19 cellular contexts compared by ENCODE assay signal in the genomic region with DNA sequence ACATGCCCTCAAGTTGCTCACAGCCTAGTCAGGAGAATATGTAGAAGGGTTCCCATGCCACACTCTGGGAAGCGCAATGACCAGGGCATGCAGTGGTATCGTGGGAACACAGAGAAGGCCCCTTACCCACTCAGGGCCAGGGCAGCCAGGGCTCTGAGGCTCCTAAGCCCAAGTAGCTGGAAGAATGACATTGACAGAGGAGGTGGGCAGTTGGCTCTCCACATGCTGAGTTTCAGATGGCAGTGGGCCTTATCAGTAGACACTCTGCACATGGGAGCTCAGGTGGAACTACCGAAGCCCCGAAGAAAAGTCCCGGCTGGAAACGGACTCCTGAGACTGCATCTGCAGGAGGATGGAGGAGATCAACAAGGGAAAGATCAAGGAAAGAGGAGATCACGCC. TPM values are rescaled to one million over a fixed set of nuclear protein-coding genes. Genes with fewer than 3 reads are reported as not detected.
A peak's percentile ranks its signal among the peaks of the same experiment; 100 is the strongest.
DNase-seq lines count a peak whose midpoint lies in the region; ATAC-seq and TF ChIP-seq lines count a peak whose summit lies in the region.
"Had no signal": no experiment of that assay in that cellular context is flagged by ENCODE, and none has a peak within 500 bp of the region (broad histone marks: within the 10 kb centered on the region; RNA-seq: fewer than 3 reads in every experiment).

No MANE protein-coding gene starts in this region.

- no peak for ATAC-seq in activated naive CD8-positive, alpha-beta T cell treated with anti-CD3 and anti-CD28 coated beads, Interleukin-2, amount 50 U/mL, for 24 hours
- ATAC-seq in T-cell (replicated peaks in 1 of 4) (no peak), upper lobe of right lung (no peak)

- peak overlapping the region; percentile 61 for H3K4me3 Mint-ChIP-seq in activated naive CD8-positive, alpha-beta T cell
- no peak overlapping the region for H3K4me3 Mint-ChIP-seq in activated naive CD8-positive, alpha-beta T cell treated with anti-CD3 and anti-CD28 coated beads, Interleukin-2, amount 50 U/mL, for 24 hours
- H3K4me3 Mint-ChIP-seq in T-cell = peak overlapping the region; percentile 21 to 94 (median 53)
- no peak overlapping the region for H3K4me3 Mint-ChIP-seq in chondrocyte (ENCODE audit: unreplicated experiment)

- H3K27me3 Mint-ChIP-seq in activated naive CD8-positive, alpha-beta T cell = no peaks in the 10 kb centered on the region
- H3K27me3 Mint-ChIP-seq in activated naive CD8-positive, alpha-beta T cell treated with anti-CD3 and anti-CD28 coated beads, Interleukin-2, amount 50 U/mL, for 24 hours = peaks cover 15% of the 10 kb centered on the region
- peaks cover 0 to 17% of the 10 kb centered on the region in 2 donors for H3K27me3 Mint-ChIP-seq in T-cell
- peaks cover 6% of the 10 kb centered on the region for H3K27me3 Mint-ChIP-seq in chondrocyte (ENCODE audit: low read depth)

- H3K4me3 ChIP-seq in upper lobe of right lung = no peak overlapping the region
- H3K4me3 ChIP-seq: SJCRH30 had no signal

- peaks cover 17% of the 10 kb centered on the region for H3K4me1 Mint-ChIP-seq in activated naive CD8-positive, alpha-beta T cell (ENCODE audit: low read depth)
- H3K4me1 Mint-ChIP-seq in activated naive CD8-positive, alpha-beta T cell treated with anti-CD3 and anti-CD28 coated beads, Interleukin-2, amount 50 U/mL, for 24 hours = peaks cover 10% of the 10 kb centered on the region
- peaks cover 19 to 31% (median 26%) of the 10 kb centered on the region in 3 donors for H3K4me1 Mint-ChIP-seq in T-cell
- H3K4me1 Mint-ChIP-seq in chondrocyte (ENCODE audit: low read depth) = peaks cover 12% of the 10 kb centered on the region

- H3K9me3 Mint-ChIP-seq in activated naive CD8-positive, alpha-beta T cell (ENCODE audit: low read depth) = no peaks in the 10 kb centered on the region
- no peaks in the 10 kb centered on the region for H3K9me3 Mint-ChIP-seq in activated naive CD8-positive, alpha-beta T cell treated with anti-CD3 and anti-CD28 coated beads, Interleukin-2, amount 50 U/mL, for 24 hours
- no peaks in the 10 kb centered on the region for H3K9me3 Mint-ChIP-seq in T-cell
- H3K9me3 Mint-ChIP-seq in chondrocyte (ENCODE audit: low read depth) = no peaks in the 10 kb centered on the region

- CTCF ChIA-PET in T-cell (lab: Charles Lee) = no interaction called here

- DNase-seq in activated naive CD8-positive, alpha-beta T cell treated with anti-CD3 and anti-CD28 coated beads, Interleukin-2, amount 50 U/mL, for 24 hours = no peak
- no peak for DNase-seq in T-cell
- DNase-seq in chondrocyte (ENCODE audit: low spot score) = peak; percentile 61
- DNase-seq in upper lobe of right lung = peak; percentile 29
- DNase-seq in middle frontal gyrus (ENCODE audit: extremely low spot score, low spot score) = no peak
- no peak for DNase-seq in NCI-H1092 (lab: John Stamatoyannopoulos, UW)
- DNase-seq: ACHN, AML-193, DMS79 treated with DMSO at 0.1 percent for 48 hours, HCEC 1CT, NCI-H187, NCI-H2171, NCI-H446 treated with DMSO at 0.1 percent for 48 hours, NCI-H748 treated with DMSO at 0.1 percent for 48 hours, RPMI8226, SJCRH30 had no signal

- TF ChIP-seq CTCF in chondrocyte (IDR thresholded peaks at IDR 0.05) (no peak), upper lobe of right lung (IDR thresholded peaks at IDR 0.05) (no peak)

- H3K36me3 ChIP-seq in upper lobe of right lung = no peaks in the 10 kb centered on the region
- H3K36me3 ChIP-seq: SJCRH30 had no signal

- no peaks in the 10 kb centered on the region for H3K36me3 Mint-ChIP-seq in activated naive CD8-positive, alpha-beta T cell
- H3K36me3 Mint-ChIP-seq in activated naive CD8-positive, alpha-beta T cell treated with anti-CD3 and anti-CD28 coated beads, Interleukin-2, amount 50 U/mL, for 24 hours (ENCODE audit: low read depth) = no peaks in the 10 kb centered on the region
- H3K36me3 Mint-ChIP-seq in T-cell = no peaks in the 10 kb centered on the region
- H3K36me3 Mint-ChIP-seq in chondrocyte (ENCODE audit: low read depth) = peaks cover 2% of the 10 kb centered on the region

- no peaks in the 10 kb centered on the region for H3K27me3 ChIP-seq in upper lobe of right lung
- H3K27me3 ChIP-seq: SJCRH30 had no signal

- intact Hi-C loops in upper lobe of right lung (cut with DNase I) = no loop called here

- H3K9me3 ChIP-seq in upper lobe of right lung = no peaks in the 10 kb centered on the region
- H3K9me3 ChIP-seq: SJCRH30 had no signal

- H3K27ac Mint-ChIP-seq in activated naive CD8-positive, alpha-beta T cell = peak overlapping the region; percentile 43
- H3K27ac Mint-ChIP-seq in activated naive CD8-positive, alpha-beta T cell treated with anti-CD3 and anti-CD28 coated beads, Interleukin-2, amount 50 U/mL, for 24 hours = no peak overlapping the region
- H3K27ac Mint-ChIP-seq in T-cell (peak overlapping the region in 1 of 2 donors; percentile 46), chondrocyte (ENCODE audit: unreplicated experiment) (no peak overlapping the region)

- no peak overlapping the region for H3K27ac ChIP-seq in upper lobe of right lung
- H3K27ac ChIP-seq: SJCRH30 had no signal

- POLR2A ChIA-PET in T-cell (lab: Charles Lee) = interaction anchor here (0.6 to 0.7 kb wide), 2 partner anchors 82 to 683 kb away, joined by 4 to 10 read pairs; no protein-coding TSS in a partner anchor

- no peaks in the 10 kb centered on the region for H3K4me1 ChIP-seq in upper lobe of right lung
- H3K4me1 ChIP-seq: SJCRH30 had no signal

RNA-seq across cellular contexts. Expression of gene SVOPL, which starts 15.7 kb away (rescaled TPM):
- total RNA-seq in T-cell (1 to 10 TPM in 1 of 5 donors, not detected in 4; 1.2 TPM), chondrocyte (not detected in 3 replicates), upper lobe of right lung (0.81 TPM)
- total RNA-seq: G401, LHCN-M2, SJCRH30 had no signal

Comparison
In these comparisons a context has a peak if more than half of its experiments do, and no peak if none do; other contexts are left out.
1. H3K4me3 Mint-ChIP-seq: peak in activated naive CD8-positive, alpha-beta T cell (single experiment) and T-cell (3 of 3); none in activated naive CD8-positive, alpha-beta T cell treated with anti-CD3 and anti-CD28 coated beads, Interleukin-2, amount 50 U/mL, for 24 hours (single experiment) and chondrocyte (single experiment).
2. DNase-seq: peak in chondrocyte (single experiment) and upper lobe of right lung (single experiment); none in activated naive CD8-positive, alpha-beta T cell treated with anti-CD3 and anti-CD28 coated beads, Interleukin-2, amount 50 U/mL, for 24 hours (single experiment), T-cell (0 of 34), middle frontal gyrus (single experiment) and NCI-H1092 (single experiment).